Comparison of ENCODE assay signal across 8 cellular contexts in the genomic region with DNA sequence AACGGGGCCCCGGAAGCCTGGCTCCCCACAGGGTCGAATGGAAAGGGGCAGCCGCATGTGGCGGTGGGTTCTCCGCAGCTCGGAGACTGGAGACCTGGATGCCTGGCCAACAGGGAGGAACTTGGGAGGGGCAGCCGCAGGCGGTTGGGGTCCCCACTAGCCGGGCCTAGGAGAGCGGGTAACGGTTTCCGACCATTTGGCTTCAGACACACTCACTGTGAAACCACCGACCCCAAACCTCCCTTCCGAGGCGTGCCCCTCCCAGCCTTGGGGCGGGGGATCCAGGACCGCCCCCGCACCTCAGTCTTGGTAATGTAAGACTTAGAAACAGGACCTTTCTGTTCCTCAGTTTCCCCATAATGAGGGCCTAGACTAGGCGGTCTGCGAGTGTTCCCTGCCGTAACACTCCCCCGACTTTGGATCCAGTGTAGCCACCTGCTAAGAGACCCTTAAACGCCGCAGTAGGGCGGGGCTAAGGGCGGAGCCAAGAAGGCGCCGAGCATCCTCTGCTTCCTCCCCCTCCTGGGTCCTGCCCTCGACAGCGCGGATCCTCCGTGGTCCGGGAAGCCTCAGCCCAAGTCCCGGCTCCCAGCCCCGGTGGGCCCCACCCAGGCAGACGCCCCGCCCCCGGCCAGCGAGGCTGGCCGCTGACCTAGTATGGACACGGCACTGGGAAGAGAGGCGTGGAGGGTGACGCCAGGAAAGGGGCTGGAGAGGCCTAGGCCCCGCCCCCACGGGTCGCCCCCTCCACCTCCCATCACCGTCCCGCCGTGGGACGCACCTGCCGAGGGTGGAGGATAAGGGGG. TPM values are rescaled to one million over a fixed set of nuclear protein-coding genes. Genes with fewer than 3 reads are reported as not detected.
DNase-seq lines count a peak whose midpoint lies in the region.

No MANE protein-coding gene starts in this region.

- H3K4me2 ChIP-seq in skeletal muscle satellite cell (ENCODE audit: low read length), result peak overlapping the region; percentile 74

- no peaks in the 10 kb centered on the region for H3K36me3 ChIP-seq in skeletal muscle satellite cell (ENCODE audit: insufficient read depth, low read length)

- H3K4me3 ChIP-seq in iPS-18c (ENCODE audit: insufficient read depth, low read depth, low read length) (peak overlapping the region; percentile 65), skeletal muscle satellite cell (ENCODE audit: low read length) (peak overlapping the region; percentile 32)

- H3K9ac ChIP-seq in skeletal muscle satellite cell (ENCODE audit: low read depth, low read length), result no peak overlapping the region

- peak; percentile 73 for DNase-seq in NK-92 treated with Interleukin-12 subunit alpha and Interleukin-12 subunit beta, amount 100 ng/mL, for 24 hours (lab: John Stamatoyannopoulos, UW)
- DNase-seq in NK-92 (lab: John Stamatoyannopoulos, UW; ENCODE audit: unreplicated experiment) (no peak), T follicular helper cell (ENCODE audit: low read depth) (peak; percentile 65), anterior cingulate cortex (lab: John Stamatoyannopoulos, UW) (peak in 36 of 58 donors; percentile 17 to 80 (median 39)), NCI-H345 (lab: John Stamatoyannopoulos, UW) (no peak), T1000 (lab: John Stamatoyannopoulos, UW) (no peak)

- no peaks in the 10 kb centered on the region for H3K9me3 ChIP-seq in iPS-18c (ENCODE audit: control insufficient read depth, insufficient read depth, low read length)
- no peaks in the 10 kb centered on the region for H3K9me3 ChIP-seq in skeletal muscle satellite cell (replicated peaks; ENCODE audit: low read length)

- H3K27me3 ChIP-seq in skeletal muscle satellite cell (ENCODE audit: control insufficient read depth, insufficient read depth, low read length), result peaks cover 35% of the 10 kb centered on the region

- peaks cover 31% of the 10 kb centered on the region for H3K4me1 ChIP-seq in skeletal muscle satellite cell (ENCODE audit: control insufficient read depth, insufficient read depth, low read length)

RNA-seq across cellular contexts. Expression of gene RASGRP2, which starts 1.8 kb away (rescaled TPM):
- 0.25 TPM in 1 of 2 replicates, not detected in the other for total RNA-seq in skeletal muscle satellite cell (2012; rRNA removed)

RNA-seq across cellular contexts. Expression of gene PYGM, which starts 14.0 kb away (rescaled TPM):
- 0.76 and 0.87 TPM in 2 replicates for total RNA-seq in skeletal muscle satellite cell (2012; rRNA removed)

RNA-seq across cellular contexts. Expression of gene NRXN2, which starts 22.7 kb away (rescaled TPM):
- 17.5 and 38.8 TPM in 2 replicates for total RNA-seq in skeletal muscle satellite cell (2012; rRNA removed)

RNA-seq across cellular contexts. Expression of gene SF1, which starts 32.6 kb away (rescaled TPM):
- 87.8 and 96.1 TPM in 2 replicates for total RNA-seq in skeletal muscle satellite cell (2012; rRNA removed)

RNA-seq across cellular contexts. Expression of gene MAP4K2, which starts 57.3 kb away (rescaled TPM):
- total RNA-seq in skeletal muscle satellite cell (2012; rRNA removed), result 8.5 and 9.9 TPM in 2 replicates

Comparison
In these comparisons a context has a peak if more than half of its experiments do, and no peak if none do; other contexts are left out.
1. DNase-seq: peak in NK-92 treated with Interleukin-12 subunit alpha and Interleukin-12 subunit beta, amount 100 ng/mL, for 24 hours (single experiment), T follicular helper cell (single experiment) and anterior cingulate cortex (36 of 58); none in NK-92 (single experiment), NCI-H345 (single experiment) and T1000 (single experiment).